11 cellular contexts compared by ENCODE assay signal in genomic region chr1:40884055-40884795, GRCh38. TPM values are rescaled to one million over a fixed set of nuclear protein-coding genes. Genes with fewer than 3 reads are reported as not detected.
A peak's percentile ranks its signal among the peaks of the same experiment; 100 is the strongest.
DNase-seq lines count a peak whose midpoint lies in the region; ATAC-seq, FAIRE-seq and TF ChIP-seq lines count a peak whose summit lies in the region.
"Had no signal": no experiment of that assay in that cellular context is flagged by ENCODE, and none has a peak within 500 bp of the region (broad histone marks: within the 10 kb centered on the region; RNA-seq: fewer than 3 reads in every experiment).

No MANE protein-coding gene starts in this region.

- peaks cover 4% of the 10 kb centered on the region for H3K4me1 Mint-ChIP-seq in stimulated activated naive CD8-positive, alpha-beta T cell treated with anti-CD3 and anti-CD28 coated beads, Interleukin-15, Interleukin-2, amounts not matched to agents 100 ng/mL and 50 ng/mL, for 24 hours (ENCODE audit: low read depth)
- H3K4me1 Mint-ChIP-seq in mesothelial cell of epicardium: peaks cover 13% of the 10 kb centered on the region

- BruUV-seq in endothelial cell of umbilical vein (replicated peaks; lab: Mats Ljungman, UMichigan) (no TSS peak), A673 (replicated peaks; lab: Mats Ljungman, UMichigan) (no TSS peak)

- no peaks in the 10 kb centered on the region for H3K9me3 Mint-ChIP-seq in stimulated activated naive CD8-positive, alpha-beta T cell treated with anti-CD3 and anti-CD28 coated beads, Interleukin-15, Interleukin-2, amounts not matched to agents 100 ng/mL and 50 ng/mL, for 24 hours
- H3K9me3 Mint-ChIP-seq in mesothelial cell of epicardium: no peaks in the 10 kb centered on the region

- no peak overlapping the region for H3K27ac ChIP-seq in endothelial cell of umbilical vein (ENCODE audit: insufficient read depth, low read depth, low read length)
- H3K27ac ChIP-seq in A673 (ENCODE audit: low read depth, low read length, poor library complexity, severe bottlenecking): no peak overlapping the region
- no peak overlapping the region for H3K27ac ChIP-seq in gastroesophageal sphincter
- H3K27ac ChIP-seq: parathyroid adenoma had no signal

- 11% methylated on average over 23 of the region's 73 CpGs; no CpG with 5 or more reads in 1 of the 2 donors for WGBS in gastroesophageal sphincter (ENCODE audit: low coverage in 1 of 2), 2 donors

- H3K9me1 ChIP-seq in endothelial cell of umbilical vein (replicated peaks; ENCODE audit: control insufficient read depth, extremely low read depth, insufficient read depth, low read length): no peaks in the 10 kb centered on the region

- POLR2A ChIA-PET in endothelial cell of umbilical vein (lab: Charles Lee): no interaction called here
- POLR2A ChIA-PET in A673 (lab: Charles Lee; ENCODE audit: low non-redundant PET): interaction anchor here (0.6 kb wide), 1 partner anchor 55 kb away, joined by 6 read pairs; no protein-coding TSS in a partner anchor

- H3K27me3 Mint-ChIP-seq in stimulated activated naive CD8-positive, alpha-beta T cell treated with anti-CD3 and anti-CD28 coated beads, Interleukin-15, Interleukin-2, amounts not matched to agents 100 ng/mL and 50 ng/mL, for 24 hours: peaks cover 57% of the 10 kb centered on the region
- H3K27me3 Mint-ChIP-seq in mesothelial cell of epicardium (ENCODE audit: low read depth): peaks cover 14% of the 10 kb centered on the region

- no peaks in the 10 kb centered on the region for H3K27me3 ChIP-seq in endothelial cell of umbilical vein (ENCODE audit: control insufficient read depth in 2 of 2, insufficient read depth in 2 of 2, low read length in 2 of 2)
- H3K27me3 ChIP-seq in A673 (replicated peaks; ENCODE audit: insufficient read depth, low read depth, low read length, poor library complexity): no peaks in the 10 kb centered on the region
- peaks cover 41% of the 10 kb centered on the region for H3K27me3 ChIP-seq in gastroesophageal sphincter

- H3K79me2 ChIP-seq in endothelial cell of umbilical vein (ENCODE audit: control insufficient read depth, insufficient read depth, low read length): no peaks in the 10 kb centered on the region
- H3K79me2 ChIP-seq: parathyroid adenoma had no signal

- no peak for DNase-seq in stimulated activated naive CD8-positive, alpha-beta T cell treated with anti-CD3 and anti-CD28 coated beads, Interleukin-15, Interleukin-2, amounts not matched to agents 100 U/mL and 50 U/mL, for 24 hours
- no peak for DNase-seq in endothelial cell of umbilical vein (ENCODE audit: low read depth, low spot score)
- DNase-seq in mesothelial cell of epicardium (ENCODE audit: low spot score in 2 of 2, unreplicated experiment in 2 of 2): no peak
- no peak for DNase-seq in A673 (ENCODE audit: low spot score)
- no peak for DNase-seq in NCI-H1048 (lab: John Stamatoyannopoulos, UW)
- no peak for DNase-seq in DMS79 treated with DMSO at 0.1 percent for 48 hours (lab: John Stamatoyannopoulos, UW)
- DNase-seq: NCI-H526 treated with DMSO at 0.1 percent for 48 hours had no signal

- H3K9me3 ChIP-seq in endothelial cell of umbilical vein (replicated peaks; ENCODE audit: control insufficient read depth, insufficient read depth, low read length): no peaks in the 10 kb centered on the region
- H3K9me3 ChIP-seq in A673 (ENCODE audit: low read depth, low read length, poor library complexity, severe bottlenecking): no peaks in the 10 kb centered on the region
- H3K9me3 ChIP-seq in gastroesophageal sphincter: no peaks in the 10 kb centered on the region

- CTCF ChIA-PET in endothelial cell of umbilical vein (lab: Charles Lee) (interaction anchor here (1.1 kb wide), 1 partner anchor 64 kb away, joined by 3 read pairs; no protein-coding TSS in a partner anchor), A673 (lab: Charles Lee) (no interaction called here)

- peak overlapping the region; percentile 65 for H2AFZ ChIP-seq in endothelial cell of umbilical vein (ENCODE audit: low read depth, low read length)
- H2AFZ ChIP-seq: parathyroid adenoma had no signal

- H3K4me1 ChIP-seq in endothelial cell of umbilical vein (ENCODE audit: control insufficient read depth, extremely low read depth, insufficient read depth, low read length): no peaks in the 10 kb centered on the region
- H3K4me1 ChIP-seq in A673 (ENCODE audit: insufficient read depth, low read length, poor library complexity, severe bottlenecking): no peaks in the 10 kb centered on the region
- H3K4me1 ChIP-seq in gastroesophageal sphincter: peaks cover 0 to 10% (median 0%) of the 10 kb centered on the region in 3 donors
- H3K4me1 ChIP-seq: parathyroid adenoma had no signal

- H3K27ac Mint-ChIP-seq in stimulated activated naive CD8-positive, alpha-beta T cell treated with anti-CD3 and anti-CD28 coated beads, Interleukin-15, Interleukin-2, amounts not matched to agents 100 ng/mL and 50 ng/mL, for 24 hours: no peak overlapping the region
- no peak overlapping the region for H3K27ac Mint-ChIP-seq in mesothelial cell of epicardium

- H3K9ac ChIP-seq in endothelial cell of umbilical vein (replicated peaks; ENCODE audit: extremely low read depth, insufficient read depth, low read length): peak overlapping the region; percentile 6
- H3K9ac ChIP-seq: parathyroid adenoma had no signal

- no peak overlapping the region for H3K4me2 ChIP-seq in endothelial cell of umbilical vein (ENCODE audit: insufficient read depth, low read length)

- dilution Hi-C loops in endothelial cell of umbilical vein (cut with MboI; ENCODE audit: extremely low pct_ligation_motif_present, low sequenced_read_pairs): no loop called here

- peak overlapping the region; percentile 30 for H3K4me3 Mint-ChIP-seq in stimulated activated naive CD8-positive, alpha-beta T cell treated with anti-CD3 and anti-CD28 coated beads, Interleukin-15, Interleukin-2, amounts not matched to agents 100 ng/mL and 50 ng/mL, for 24 hours
- peak overlapping the region; percentile 61 for H3K4me3 Mint-ChIP-seq in mesothelial cell of epicardium

- TF ChIP-seq POLR2A in endothelial cell of umbilical vein (IDR thresholded peaks at IDR 0.05; ENCODE audit: low read depth, low read length) (no peak), gastroesophageal sphincter (IDR thresholded peaks at IDR 0.05) (no peak)

- H3K36me3 Mint-ChIP-seq in stimulated activated naive CD8-positive, alpha-beta T cell treated with anti-CD3 and anti-CD28 coated beads, Interleukin-15, Interleukin-2, amounts not matched to agents 100 ng/mL and 50 ng/mL, for 24 hours (ENCODE audit: low read depth): no peaks in the 10 kb centered on the region
- H3K36me3 Mint-ChIP-seq in mesothelial cell of epicardium: no peaks in the 10 kb centered on the region

- H3K36me3 ChIP-seq in endothelial cell of umbilical vein (ENCODE audit: control insufficient read depth in 2 of 2, extremely low read depth in 1 of 2, insufficient read depth in 2 of 2, low read length in 2 of 2): no peaks in the 10 kb centered on the region
- no peaks in the 10 kb centered on the region for H3K36me3 ChIP-seq in A673 (ENCODE audit: insufficient read depth, low read length, poor library complexity, severe bottlenecking)
- H3K36me3 ChIP-seq in gastroesophageal sphincter: no peaks in the 10 kb centered on the region

- ATAC-seq in stimulated activated naive CD8-positive, alpha-beta T cell treated with anti-CD3 and anti-CD28 coated beads, Interleukin-15, Interleukin-2, amounts not matched to agents 100 U/mL and 50 U/mL, for 24 hours: no peak
- ATAC-seq in gastroesophageal sphincter: no peak

- no peak for TF ChIP-seq EP300 in gastroesophageal sphincter (IDR thresholded peaks at IDR 0.05)

- TF ChIP-seq CTCF in endothelial cell of umbilical vein (IDR thresholded peaks at IDR 0.05; ENCODE audit: extremely low read depth in 1 of 2, insufficient read depth in 1 of 2, low read depth in 1 of 2, low read length in 2 of 2): no peak
- no peak for TF ChIP-seq CTCF in mesothelial cell of epicardium (IDR thresholded peaks at IDR 0.05; ENCODE audit: unreplicated experiment)
- TF ChIP-seq CTCF in A673 (conservative IDR thresholded peaks at IDR 0.05; ENCODE audit: low read depth, low read length): no peak
- no peak for TF ChIP-seq CTCF in gastroesophageal sphincter (IDR thresholded peaks at IDR 0.05)

- no peak for FAIRE-seq in endothelial cell of umbilical vein (lab: Jason Lieb, UNC)
- FAIRE-seq: colon had no signal

- intact Hi-C loops in endothelial cell of umbilical vein (cut with micrococcal nuclease) (no loop called here), A673 (cut with micrococcal nuclease; ENCODE audit: unreplicated experiment) (no loop called here)

- no peaks in the 10 kb centered on the region for H4K20me1 ChIP-seq in endothelial cell of umbilical vein (replicated peaks; ENCODE audit: control insufficient read depth, extremely low read depth, insufficient read depth, low read length)

- peak overlapping the region in 1 of 3 experiments; percentile 12 for H3K4me3 ChIP-seq in endothelial cell of umbilical vein (replicated peaks in 1 of 3; ENCODE audit: insufficient read depth in 1 of 3, low read depth in 1 of 3, low read length in 3 of 3)
- H3K4me3 ChIP-seq in A673 (ENCODE audit: low read depth, low read length, poor library complexity, severe bottlenecking): no peak overlapping the region
- H3K4me3 ChIP-seq in gastroesophageal sphincter: peak overlapping the region in 1 of 2 donors; percentile 44

TF ChIP-seq in endothelial cell of umbilical vein, 7 proteins besides CTCF, POLR2A, EP300 and RAD21 (continues in another document):
- TF ChIP-seq MYC (IDR thresholded peaks at IDR 0.05; ENCODE audit: low read depth, low read length): no peak
- no peak for TF ChIP-seq POLR2AphosphoS5 (IDR thresholded peaks at IDR 0.05; ENCODE audit: insufficient read depth, low read depth, low read length)
- TF ChIP-seq MAX (IDR thresholded peaks at IDR 0.05; ENCODE audit: insufficient read depth, insufficient read length): no peak
- TF ChIP-seq JUN (IDR thresholded peaks at IDR 0.05; ENCODE audit: borderline replicate concordance, insufficient read depth, insufficient read length, low read depth): no peak
- no peak for TF ChIP-seq FOS (IDR thresholded peaks at IDR 0.05; ENCODE audit: borderline replicate concordance, insufficient read depth, low read length)

RNA-seq across cellular contexts. Expression of gene CITED4, which starts 22.1 kb away (rescaled TPM):
- 10.9 and 11.3 TPM in 2 replicates for total RNA-seq in endothelial cell of umbilical vein
- polyA plus RNA-seq in endothelial cell of umbilical vein: 3.8 and 4.7 TPM in 2 replicates
- polyA plus RNA-seq in endothelial cell of umbilical vein (2011; cell fraction: cytosol; rRNA removed): 2.3 and 4.4 TPM in 2 replicates
- 0.79 and 1.5 TPM in 2 replicates for polyA plus RNA-seq in endothelial cell of umbilical vein (2011; cell fraction: nucleus; rRNA removed)
- 3.3 and 5.7 TPM in 2 replicates for polyA plus RNA-seq in endothelial cell of umbilical vein (2012)
- polyA minus RNA-seq in endothelial cell of umbilical vein: 0.34 and 0.90 TPM in 2 replicates
- 12.4 TPM for polyA minus RNA-seq in endothelial cell of umbilical vein (2011; cell fraction: cytosol; rRNA and poly(A)+ RNA removed)
- 0.87 and 3.6 TPM in 2 replicates for polyA minus RNA-seq in endothelial cell of umbilical vein (2011; cell fraction: nucleus; rRNA and poly(A)+ RNA removed)
- total RNA-seq in mesothelial cell of epicardium: 14.2 to 14.6 TPM (median 14.4 TPM) in 3 replicates
- 1.3 and 1.9 TPM in 2 replicates for total RNA-seq in A673 (2021)
- 10 to 100 TPM in 3 of 4 donors, 1 to 10 TPM in 1; 9.2 to 15.6 (median 14.1) TPM for total RNA-seq in gastroesophageal sphincter
